8 cellular contexts compared by ENCODE assay signal in genomic region chr15:78810003-78810376, GRCh38. TPM values are rescaled to one million over a fixed set of nuclear protein-coding genes. Genes with fewer than 3 reads are reported as not detected.
A peak's percentile ranks its signal among the peaks of the same experiment; 100 is the strongest.
DNase-seq lines count a peak whose midpoint lies in the region; ATAC-seq and TF ChIP-seq lines count a peak whose summit lies in the region.

No MANE protein-coding gene starts in this region.

- peaks cover 10% of the 10 kb centered on the region for H3K4me1 Mint-ChIP-seq in Caco-2 (ENCODE audit: low read depth, unreplicated experiment)

- no peak overlapping the region for H4K8ac ChIP-seq in trophoblast cell (ENCODE audit: low read depth, low read length)

- H2BK5ac ChIP-seq in trophoblast cell (ENCODE audit: low read depth, low read length, poor library complexity): no peak overlapping the region

- no peaks in the 10 kb centered on the region for H3K27me3 ChIP-seq in Caco-2 (replicated peaks; ENCODE audit: control insufficient read depth, insufficient read depth, low read length)
- H3K27me3 ChIP-seq in WERI-Rb-1 (ENCODE audit: insufficient read depth, low read depth, severe bottlenecking): no peaks in the 10 kb centered on the region
- H3K27me3 ChIP-seq in foreskin keratinocyte: peaks cover 37% of the 10 kb centered on the region
- H3K27me3 ChIP-seq in trophoblast cell (ENCODE audit: insufficient read depth, low read length): peaks cover 20% of the 10 kb centered on the region
- H3K27me3 ChIP-seq in body of pancreas: no peaks in the 10 kb centered on the region

- no peak overlapping the region for H4K91ac ChIP-seq in trophoblast cell (ENCODE audit: low read depth, low read length)

- H3K23ac ChIP-seq in trophoblast cell (ENCODE audit: low read length): no peak overlapping the region

- H3K9me3 ChIP-seq in Caco-2: 0 out of 2 replicates have a peak, but pooled peaks cover 5% of the 10 kb centered on the region
- peaks cover 3% of the 10 kb centered on the region for H3K9me3 ChIP-seq in WERI-Rb-1 (ENCODE audit: severe bottlenecking)
- peaks cover 2% of the 10 kb centered on the region for H3K9me3 ChIP-seq in trophoblast cell (ENCODE audit: insufficient read depth, low read depth, low read length)
- H3K9me3 ChIP-seq in body of pancreas: no peaks in the 10 kb centered on the region

- no peak overlapping the region for H4K12ac ChIP-seq in trophoblast cell (ENCODE audit: low read depth, low read length)

- H2BK12ac ChIP-seq in trophoblast cell (ENCODE audit: low read length): no peak overlapping the region

- H3K27ac Mint-ChIP-seq in Caco-2 (ENCODE audit: unreplicated experiment): no peak overlapping the region

- peak; percentile 3 for ATAC-seq in foreskin keratinocyte
- ATAC-seq in body of pancreas: no peak
- no peak for ATAC-seq in GM18858 (IDR thresholded peaks at IDR 0.05; ENCODE audit: unreplicated experiment)

- H2AK5ac ChIP-seq in trophoblast cell (ENCODE audit: low read length): no peak overlapping the region

- H3K9me3 Mint-ChIP-seq in Caco-2 (ENCODE audit: unreplicated experiment): no peaks in the 10 kb centered on the region

- H3K27ac ChIP-seq in WERI-Rb-1 (no peak overlapping the region), foreskin keratinocyte (no peak overlapping the region), trophoblast cell (ENCODE audit: low read depth, low read length) (no peak overlapping the region), body of pancreas (no peak overlapping the region)

- CTCF ChIA-PET in Caco-2 (lab: Charles Lee): interaction anchor here (0.9 to 2.1 kb wide), 2 partner anchors 14 to 63 kb away, joined by 3 to 7 read pairs; partner anchors contain the start of gene MORF4L1

- H3K36me3 ChIP-seq in Caco-2 (ENCODE audit: control insufficient read depth, insufficient read depth, low read length) (no peaks in the 10 kb centered on the region), WERI-Rb-1 (no peaks in the 10 kb centered on the region), trophoblast cell (ENCODE audit: control insufficient read depth in 1 of 2, insufficient read depth in 2 of 2, low read length in 2 of 2) (no peaks in the 10 kb centered on the region), body of pancreas (replicated peaks in 1 of 2; ENCODE audit: insufficient read depth in 1 of 2, low read depth in 2 of 2) (no peaks in the 10 kb centered on the region)

- H3K4me2 ChIP-seq in trophoblast cell (ENCODE audit: low read length): peak overlapping the region; percentile 96

- no TSS peak for BruUV-seq in Caco-2 (replicated peaks; lab: Mats Ljungman, UMichigan)

- no peak for DNase-seq in Caco-2
- no peak for DNase-seq in WERI-Rb-1
- DNase-seq in foreskin keratinocyte: peak in 1 of 2 donors; percentile 8
- no peak for DNase-seq in trophoblast cell
- DNase-seq in body of pancreas: no peak
- DNase-seq in stimulated activated naive CD4-positive, alpha-beta T cell (lab: John Stamatoyannopoulos, UW): no peak
- no peak for DNase-seq in MV-4-11 (lab: John Stamatoyannopoulos, UW)

- peaks cover 9% of the 10 kb centered on the region for H3K79me1 ChIP-seq in trophoblast cell (ENCODE audit: low read length)

- POLR2A ChIA-PET in Caco-2 (lab: Charles Lee): no interaction called here

- intact Hi-C loops in Caco-2 (cut with micrococcal nuclease; ENCODE audit: unreplicated experiment): loop anchor here (10.0 kb wide), 1 partner anchor 55 kb away; no protein-coding TSS in a partner anchor
- intact Hi-C loops in body of pancreas (cut with DNase I): no loop called here

- H2BK120ac ChIP-seq in trophoblast cell (ENCODE audit: insufficient read depth, low read length, poor library complexity): no peak overlapping the region

- no peak overlapping the region for H3K18ac ChIP-seq in trophoblast cell (ENCODE audit: low read length)

- peak overlapping the region; percentile 8 for H3K9ac ChIP-seq in trophoblast cell (ENCODE audit: low read length)

- H3K4me1 ChIP-seq in Caco-2: peaks cover 8% of the 10 kb centered on the region
- no peaks in the 10 kb centered on the region for H3K4me1 ChIP-seq in foreskin keratinocyte
- peaks cover 4 to 9% of the 10 kb centered on the region in 2 experiments for H3K4me1 ChIP-seq in trophoblast cell (ENCODE audit: control insufficient read depth in 1 of 2, insufficient read depth in 2 of 2, low read length in 2 of 2)
- H3K4me1 ChIP-seq in body of pancreas: peaks cover 19% of the 10 kb centered on the region

- H2AFZ ChIP-seq in trophoblast cell (ENCODE audit: insufficient read depth, low read length, poor library complexity): no peak overlapping the region

- H3K4me3 ChIP-seq in Caco-2 (ENCODE audit: low read depth, low read length): peak overlapping the region; percentile 54; the same call in 1 of the 2 replicates
- peak overlapping the region; percentile 59 for H3K4me3 ChIP-seq in WERI-Rb-1 (ENCODE audit: low read depth, low read length)
- H3K4me3 ChIP-seq in trophoblast cell (ENCODE audit: low read depth, low read length): peak overlapping the region; percentile 82
- H3K4me3 ChIP-seq in body of pancreas: no peak overlapping the region

- H3K79me2 ChIP-seq in trophoblast cell (ENCODE audit: control insufficient read depth, insufficient read depth, low read length, poor library complexity): no peaks in the 10 kb centered on the region

- no peak for TF ChIP-seq POLR2A in body of pancreas (IDR thresholded peaks at IDR 0.05)

- no CpG with 5 or more reads among the region's 12 CpGs for WGBS in trophoblast cell (ENCODE audit: extremely low coverage, insufficient coverage, insufficient read length)
- 30 to 61% methylated on average over 8 to 12 of the region's 12 CpGs for WGBS in body of pancreas, 2 donors

- no peak overlapping the region for H3K14ac ChIP-seq in trophoblast cell (ENCODE audit: low read length)

- H3K27me3 Mint-ChIP-seq in Caco-2 (ENCODE audit: insufficient read depth, unreplicated experiment): peaks cover 9% of the 10 kb centered on the region

- no peak overlapping the region for H3K4ac ChIP-seq in trophoblast cell (ENCODE audit: low read depth, low read length)

- peaks cover 6% of the 10 kb centered on the region for H3K36me3 Mint-ChIP-seq in Caco-2 (ENCODE audit: insufficient read depth, unreplicated experiment)

- H3K4me3 Mint-ChIP-seq in Caco-2 (ENCODE audit: unreplicated experiment): peak overlapping the region; percentile 75

- no peak for TF ChIP-seq CTCF in Caco-2 (IDR thresholded peaks at IDR 0.05; ENCODE audit: insufficient read depth in 1 of 2, low read depth in 1 of 2, low read length in 1 of 2, severe bottlenecking in 1 of 2, unreplicated experiment in 1 of 2)
- no peak for TF ChIP-seq CTCF in WERI-Rb-1 (IDR thresholded peaks at IDR 0.05; ENCODE audit: low read depth, low read length)
- no peak for TF ChIP-seq CTCF in foreskin keratinocyte (conservative IDR thresholded peaks at IDR 0.05)
- no peak for TF ChIP-seq CTCF in body of pancreas (IDR thresholded peaks at IDR 0.05)

RNA-seq across cellular contexts. Expression of gene ADAMTS7, which starts 1.3 kb away (rescaled TPM):
- total RNA-seq in Caco-2 (2022) (1.1 and 2.0 TPM in 2 replicates), foreskin keratinocyte (0.49 and 1.0 TPM in 2 replicates), body of pancreas (1 to 10 TPM in 1 of 2 donors, under 1 TPM in 1; 0.33 to 2.1 TPM)
- polyA plus RNA-seq in foreskin keratinocyte: 0.42 and 0.92 TPM in 2 replicates
- polyA plus RNA-seq in trophoblast cell (2013): 11.3 and 12.3 TPM in 2 replicates

Comparison
In these comparisons a context has a peak if more than half of its experiments do, and no peak if none do; other contexts are left out.
1. H3K4me3 ChIP-seq: peak in Caco-2 (single experiment), WERI-Rb-1 (single experiment) and trophoblast cell (single experiment); none in body of pancreas (0 of 2).